ENCODE assay signal across 15 cellular contexts in the genomic region with DNA sequence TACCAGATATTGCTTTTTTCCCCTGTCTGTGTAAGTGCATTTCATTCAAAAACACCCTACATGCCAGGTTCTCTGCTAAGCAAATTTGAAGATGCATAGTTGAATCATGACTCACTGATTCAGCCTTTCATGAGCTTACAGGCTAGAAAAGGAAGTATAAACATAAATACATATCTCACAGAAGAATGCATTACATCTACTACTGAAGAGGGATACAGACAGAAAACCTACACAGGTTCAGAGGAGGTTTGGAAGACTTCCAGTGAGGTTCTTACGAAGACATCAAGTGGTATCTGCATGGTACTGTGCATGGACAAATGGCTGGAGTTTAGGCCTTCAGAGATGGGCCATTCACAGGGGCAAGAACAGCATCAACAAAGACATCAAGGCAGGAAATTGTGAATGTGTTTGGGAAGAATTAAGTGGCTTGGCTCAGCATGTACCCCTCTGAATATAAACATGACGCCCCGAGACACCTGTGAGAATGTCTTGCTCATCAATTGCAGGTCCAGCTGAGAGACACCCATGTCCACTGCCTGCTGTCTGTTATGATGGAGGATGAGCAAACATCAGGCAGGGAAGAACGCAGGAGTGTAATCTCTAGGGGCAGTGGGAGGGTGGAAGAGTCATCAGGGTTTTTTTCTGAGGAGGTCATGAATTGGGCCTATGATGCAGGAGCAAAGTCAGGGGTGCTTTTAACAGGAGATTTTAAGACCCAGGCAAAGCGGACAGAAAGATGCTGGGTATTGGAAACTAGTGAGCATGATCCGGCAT.
DNase-seq lines count a peak whose midpoint lies in the region; ATAC-seq lines count a peak whose summit lies in the region.
"Had no signal": no experiment of that assay in that cellular context is flagged by ENCODE, and none has a peak within 500 bp of the region (broad histone marks: within the 10 kb centered on the region; RNA-seq: fewer than 3 reads in every experiment).

No MANE protein-coding gene starts in this region.

- no peaks in the 10 kb centered on the region for H3K79me2 ChIP-seq in trophoblast cell (ENCODE audit: control insufficient read depth, insufficient read depth, low read length, poor library complexity)

- no peak overlapping the region for H2BK5ac ChIP-seq in trophoblast cell (ENCODE audit: low read depth, low read length, poor library complexity)

- H3K4ac ChIP-seq in trophoblast cell (ENCODE audit: low read depth, low read length) = no peak overlapping the region

- peaks cover 5% of the 10 kb centered on the region for H3K79me1 ChIP-seq in trophoblast cell (ENCODE audit: low read length)

- no peak overlapping the region for H3K18ac ChIP-seq in trophoblast cell (ENCODE audit: low read length)

- no peak overlapping the region for H3K9ac ChIP-seq in trophoblast cell (ENCODE audit: low read length)

- no peak overlapping the region for H3K23ac ChIP-seq in trophoblast cell (ENCODE audit: low read length)

- no peaks in the 10 kb centered on the region for H3K27me3 ChIP-seq in trophoblast cell (ENCODE audit: insufficient read depth, low read length)
- H3K27me3 ChIP-seq: thyroid gland had no signal

- peak overlapping the region; percentile 65 for H3K14ac ChIP-seq in trophoblast cell (ENCODE audit: low read length)

- no peaks in the 10 kb centered on the region for H3K36me3 ChIP-seq in trophoblast cell (ENCODE audit: control insufficient read depth in 1 of 2, insufficient read depth in 2 of 2, low read length in 2 of 2)
- H3K36me3 ChIP-seq: thyroid gland had no signal

- H3K4me2 ChIP-seq in trophoblast cell (ENCODE audit: low read length) = no peak overlapping the region

- H3K4me3 ChIP-seq in trophoblast cell (ENCODE audit: low read depth, low read length) = no peak overlapping the region
- H3K4me3 ChIP-seq: thyroid gland had no signal

- no peak overlapping the region for H4K12ac ChIP-seq in trophoblast cell (ENCODE audit: low read depth, low read length)

- no peaks in the 10 kb centered on the region for H3K9me3 ChIP-seq in trophoblast cell (ENCODE audit: insufficient read depth, low read depth, low read length)
- H3K9me3 ChIP-seq: thyroid gland had no signal

- intact Hi-C loops in head of caudate nucleus (cut with DNase I) = no loop called here

- peaks cover 0 to 9% of the 10 kb centered on the region in 2 experiments for H3K4me1 ChIP-seq in trophoblast cell (ENCODE audit: control insufficient read depth in 1 of 2, insufficient read depth in 2 of 2, low read length in 2 of 2)

- peak; percentile 57 for ATAC-seq in esophagus mucosa

- peak overlapping the region; percentile 28 for H3K27ac ChIP-seq in trophoblast cell (ENCODE audit: low read depth, low read length)
- H3K27ac ChIP-seq: thyroid gland had no signal

- H4K8ac ChIP-seq in trophoblast cell (ENCODE audit: low read depth, low read length) = no peak overlapping the region

- H2AK5ac ChIP-seq in trophoblast cell (ENCODE audit: low read length) = no peak overlapping the region

- no peak overlapping the region for H2AFZ ChIP-seq in trophoblast cell (ENCODE audit: insufficient read depth, low read length, poor library complexity)

- peak overlapping the region; percentile 60 for H2BK120ac ChIP-seq in trophoblast cell (ENCODE audit: insufficient read depth, low read length, poor library complexity)

- DNase-seq in EL (peak; percentile 94), RKO (ENCODE audit: low spot score) (peak; percentile 29), trophoblast cell (peak in 1 of 2 donors; percentile 77), T-helper 2 cell (no peak), head of caudate nucleus (no peak), NCI-H2081 (lab: John Stamatoyannopoulos, UW) (no peak), GOT3 (lab: John Stamatoyannopoulos, UW) (no peak)
- DNase-seq: activated CD4-positive, alpha-beta T cell treated with anti-CD3 and anti-CD28 coated beads, Interleukin-2, amount 50 U/mL, for 1 hour; activated naive CD8-positive, alpha-beta T cell treated with anti-CD3 and anti-CD28 coated beads, Interleukin-2, amount 10 ng/mL, durations not matched to agents 7 days and 5 days; DMS153; H7; NCI-H1436 treated with DMSO at 0.1 percent for 48 hours; OCI-M1; thyroid gland had no signal

- WGBS in trophoblast cell (ENCODE audit: extremely low coverage, insufficient coverage, insufficient read length) = no CpG with 5 or more reads among the region's 6 CpGs

- H2BK12ac ChIP-seq in trophoblast cell (ENCODE audit: low read length) = peak overlapping the region; percentile 82

- peak overlapping the region; percentile 71 for H4K91ac ChIP-seq in trophoblast cell (ENCODE audit: low read depth, low read length)

Comparison
In these comparisons a context has a peak if more than half of its experiments do, and no peak if none do; other contexts are left out.
1. DNase-seq: peak in EL (single experiment) and RKO (single experiment); none in T-helper 2 cell (0 of 5), head of caudate nucleus (0 of 42), NCI-H2081 (0 of 2) and GOT3 (single experiment).